ENCODE assay signal across 16 cellular contexts in the genomic region with DNA sequence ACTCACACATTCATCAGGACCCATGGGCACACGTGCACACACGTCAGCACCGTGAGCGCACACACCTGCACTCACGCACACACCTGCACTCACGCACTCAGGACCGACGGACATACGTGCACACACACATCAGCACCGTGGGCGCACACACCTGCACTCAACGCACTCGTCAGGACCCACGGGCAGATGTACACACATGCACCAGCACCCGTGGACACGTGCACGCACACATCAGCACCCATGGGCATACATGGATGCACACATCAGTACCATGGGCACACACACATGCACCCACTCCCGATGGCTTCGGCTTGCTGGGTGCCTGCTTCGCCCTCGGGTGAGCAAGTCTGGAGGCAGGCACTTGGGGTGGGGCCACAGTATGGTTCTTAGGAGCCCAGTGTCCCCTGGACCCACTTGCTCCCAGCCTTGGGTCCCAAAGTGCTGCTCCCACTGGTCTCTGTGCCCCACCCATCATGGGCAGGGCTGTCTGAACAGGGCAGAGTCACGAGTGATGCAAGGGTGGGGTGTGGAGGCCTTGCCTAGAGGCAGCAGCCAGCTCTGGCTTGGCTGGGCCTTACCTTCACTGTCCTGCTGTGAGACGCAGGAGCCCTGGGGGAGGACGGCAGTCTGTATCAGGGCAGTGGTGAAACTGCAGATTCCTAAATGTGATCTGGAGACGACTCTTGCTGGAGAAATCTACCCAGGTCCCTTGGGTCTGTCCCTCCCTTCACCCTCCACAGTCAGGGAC. TPM values are rescaled to one million over a fixed set of nuclear protein-coding genes. Genes with fewer than 3 reads are reported as not detected.
A peak's percentile ranks its signal among the peaks of the same experiment; 100 is the strongest.
DNase-seq lines count a peak whose midpoint lies in the region; ATAC-seq and TF ChIP-seq lines count a peak whose summit lies in the region.
"Had no signal": no experiment of that assay in that cellular context is flagged by ENCODE, and none has a peak within 500 bp of the region (broad histone marks: within the 10 kb centered on the region; RNA-seq: fewer than 3 reads in every experiment).

No MANE protein-coding gene starts in this region.

- peaks cover 8% of the 10 kb centered on the region for H3K79me1 ChIP-seq in mesenchymal stem cell (replicated peaks; ENCODE audit: low read length, poor library complexity, severe bottlenecking)

- no peaks in the 10 kb centered on the region for H3K9me3 Mint-ChIP-seq in endothelial cell (ENCODE audit: unreplicated experiment)
- no peaks in the 10 kb centered on the region for H3K9me3 Mint-ChIP-seq in activated CD4-positive, alpha-beta T cell treated with anti-CD3 and anti-CD28 coated beads, Interleukin-2, amount 10 ng/mL, durations not matched to agents 24 days and 14 days
- H3K9me3 Mint-ChIP-seq: effector memory CD8-positive, alpha-beta T cell; stimulated activated memory B cell treated with anti-CD40 and anti-IgM and Interleukin-4, amounts not matched to agents 10 μg/mL and 1 μg/mL and 100 μg/mL, for 72 hours had no signal

- H2BK12ac ChIP-seq in mesenchymal stem cell (ENCODE audit: low read length in 2 of 2), result peak overlapping the region; percentile 65 to 75

- H3K27ac Mint-ChIP-seq in endothelial cell (ENCODE audit: unreplicated experiment), result peak overlapping the region; percentile 61
- no peak overlapping the region for H3K27ac Mint-ChIP-seq in activated CD4-positive, alpha-beta T cell treated with anti-CD3 and anti-CD28 coated beads, Interleukin-2, amount 10 ng/mL, durations not matched to agents 24 days and 14 days
- H3K27ac Mint-ChIP-seq: stimulated activated memory B cell treated with anti-CD40 and anti-IgM and Interleukin-4, amounts not matched to agents 10 μg/mL and 1 μg/mL and 100 μg/mL, for 72 hours had no signal

- peak overlapping the region; percentile 96 to 100 for H3K18ac ChIP-seq in mesenchymal stem cell (ENCODE audit: low read depth in 1 of 2, low read length in 2 of 2)

- H2BK120ac ChIP-seq in mesenchymal stem cell (ENCODE audit: low read depth, low read length), result peak overlapping the region; percentile 93

- H3K9ac ChIP-seq in HUES64 (ENCODE audit: low read depth, low read length) (no peak overlapping the region), mesenchymal stem cell (ENCODE audit: low read length) (peak overlapping the region; percentile 42)

- no peak overlapping the region for H3K4me2 ChIP-seq in mesenchymal stem cell (ENCODE audit: low read length, poor library complexity, severe bottlenecking)

- H3K9me3 ChIP-seq in HUES64 (ENCODE audit: insufficient read depth, low read depth, low read length), result no peaks in the 10 kb centered on the region
- peaks cover 6% of the 10 kb centered on the region for H3K9me3 ChIP-seq in mesenchymal stem cell (ENCODE audit: control insufficient read depth, low read length)
- H3K9me3 ChIP-seq in thoracic aorta, result no peaks in the 10 kb centered on the region
- no peaks in the 10 kb centered on the region for H3K9me3 ChIP-seq in body of pancreas

- intact Hi-C loops in body of pancreas (cut with DNase I), result no loop called here
- intact Hi-C loops in activated CD4-positive, alpha-beta T cell treated with anti-CD3 and anti-CD28 coated beads, Interleukin-2, amount 10 ng/mL, durations not matched to agents 24 days and 14 days (cut with micrococcal nuclease), result no loop called here

- peak overlapping the region in 1 of 2 experiments; percentile 86 for H3K14ac ChIP-seq in mesenchymal stem cell (ENCODE audit: low read length in 2 of 2)

- ATAC-seq in thoracic aorta (ENCODE audit: insufficient number of reproducible peaks, low FRiP score, low read depth) (no peak), body of pancreas (no peak), HG02938 (IDR thresholded peaks at IDR 0.05; ENCODE audit: unreplicated experiment) (no peak)
- ATAC-seq: effector memory CD8-positive, alpha-beta T cell; HCT116; stimulated activated memory B cell treated with anti-CD40 and anti-IgM and Interleukin-4, amounts not matched to agents 10 μg/mL and 1 μg/mL and 100 μg/mL, for 72 hours had no signal

- 91% methylated on average over 25 of the region's 25 CpGs for WGBS in HUES64
- 93% methylated on average over 25 of the region's 25 CpGs for WGBS in mesenchymal stem cell
- WGBS in body of pancreas, 2 donors, result 90 to 97% methylated on average over 21 to 25 of the region's 25 CpGs

- no peak overlapping the region for H2AFZ ChIP-seq in mesenchymal stem cell (ENCODE audit: low read depth, low read length)

- H3K4me1 Mint-ChIP-seq in endothelial cell (ENCODE audit: unreplicated experiment), result peaks cover 32% of the 10 kb centered on the region
- peaks cover 8% of the 10 kb centered on the region for H3K4me1 Mint-ChIP-seq in activated CD4-positive, alpha-beta T cell treated with anti-CD3 and anti-CD28 coated beads, Interleukin-2, amount 10 ng/mL, durations not matched to agents 24 days and 14 days

- H3K27me3 Mint-ChIP-seq in endothelial cell (ENCODE audit: unreplicated experiment), result peaks cover 11% of the 10 kb centered on the region
- no peaks in the 10 kb centered on the region for H3K27me3 Mint-ChIP-seq in activated CD4-positive, alpha-beta T cell treated with anti-CD3 and anti-CD28 coated beads, Interleukin-2, amount 10 ng/mL, durations not matched to agents 24 days and 14 days
- H3K27me3 Mint-ChIP-seq: effector memory CD8-positive, alpha-beta T cell; stimulated activated memory B cell treated with anti-CD40 and anti-IgM and Interleukin-4, amounts not matched to agents 10 μg/mL and 1 μg/mL and 100 μg/mL, for 72 hours had no signal

- H3K4ac ChIP-seq in mesenchymal stem cell (ENCODE audit: low read depth in 1 of 2, low read length in 2 of 2), result peak overlapping the region; percentile 31 to 42

- H3K27me3 ChIP-seq in HUES64 (ENCODE audit: insufficient read depth, low read length) (no peaks in the 10 kb centered on the region), mesenchymal stem cell (ENCODE audit: control insufficient read depth in 1 of 2, insufficient read depth in 1 of 2, low read length in 2 of 2) (no peaks in the 10 kb centered on the region), thoracic aorta (replicated peaks; ENCODE audit: insufficient read depth) (no peaks in the 10 kb centered on the region), body of pancreas (no peaks in the 10 kb centered on the region)

- no peaks in the 10 kb centered on the region; the same call in 1 of the 2 replicates for H3K36me3 ChIP-seq in HUES64 (ENCODE audit: insufficient read depth, low read length)
- peaks cover 9 to 41% of the 10 kb centered on the region in 2 experiments for H3K36me3 ChIP-seq in mesenchymal stem cell (ENCODE audit: control insufficient read depth in 1 of 2, insufficient read depth in 2 of 2, low read depth in 1 of 2, low read length in 2 of 2)
- no peaks in the 10 kb centered on the region for H3K36me3 ChIP-seq in thoracic aorta
- no peaks in the 10 kb centered on the region for H3K36me3 ChIP-seq in body of pancreas (replicated peaks in 1 of 2; ENCODE audit: insufficient read depth in 1 of 2, low read depth in 2 of 2)

- peak overlapping the region; percentile 89 for H4K91ac ChIP-seq in mesenchymal stem cell (ENCODE audit: low read length)

- no peak for TF ChIP-seq CTCF in endothelial cell (IDR thresholded peaks at IDR 0.05; ENCODE audit: unreplicated experiment)
- no peak for TF ChIP-seq CTCF in thoracic aorta (IDR thresholded peaks at IDR 0.05)
- no peak for TF ChIP-seq CTCF in body of pancreas (IDR thresholded peaks at IDR 0.05)

- H3K4me3 Mint-ChIP-seq in endothelial cell (ENCODE audit: unreplicated experiment), result peak overlapping the region; percentile 42
- H3K4me3 Mint-ChIP-seq in activated CD4-positive, alpha-beta T cell treated with anti-CD3 and anti-CD28 coated beads, Interleukin-2, amount 10 ng/mL, durations not matched to agents 24 days and 14 days, result no peak overlapping the region
- H3K4me3 Mint-ChIP-seq: effector memory CD8-positive, alpha-beta T cell; stimulated activated memory B cell treated with anti-CD40 and anti-IgM and Interleukin-4, amounts not matched to agents 10 μg/mL and 1 μg/mL and 100 μg/mL, for 72 hours had no signal

- peaks cover 42% of the 10 kb centered on the region for H3K4me1 ChIP-seq in HUES64 (ENCODE audit: insufficient read depth, low read length)
- peaks cover 68% of the 10 kb centered on the region for H3K4me1 ChIP-seq in mesenchymal stem cell (ENCODE audit: control insufficient read depth, insufficient read depth, low read depth, low read length)
- H3K4me1 ChIP-seq in thoracic aorta (ENCODE audit: control insufficient read depth in 1 of 2, low read depth in 2 of 2), result peaks cover 64 to 79% of the 10 kb centered on the region in 2 donors
- peaks cover 56% of the 10 kb centered on the region for H3K4me1 ChIP-seq in body of pancreas

- no peak for TF ChIP-seq POLR2A in body of pancreas (IDR thresholded peaks at IDR 0.05)

- H3K4me3 ChIP-seq in HUES64 (ENCODE audit: low read length) (no peak overlapping the region), mesenchymal stem cell (ENCODE audit: insufficient read depth in 1 of 2, low read depth in 1 of 2, low read length in 2 of 2) (peak overlapping the region in 1 of 2 experiments; percentile 21), thoracic aorta (no peak overlapping the region), body of pancreas (no peak overlapping the region)

- H4K8ac ChIP-seq in mesenchymal stem cell (ENCODE audit: low read length), result peak overlapping the region; percentile 89

- no peak overlapping the region for H3K23ac ChIP-seq in mesenchymal stem cell (ENCODE audit: low read length in 2 of 2)

- DNase-seq in endothelial cell (ENCODE audit: low spot score), result no peak
- DNase-seq in mesenchymal stem cell, result peak; percentile 15
- DNase-seq in thoracic aorta (ENCODE audit: low spot score), result no peak
- no peak for DNase-seq in body of pancreas
- DNase-seq in UCSD-AML1 (lab: John Stamatoyannopoulos, UW; ENCODE audit: unreplicated experiment), result no peak
- DNase-seq in activated CD4-positive, alpha-beta T cell treated with anti-CD3 and anti-CD28 coated beads, Interleukin-2, amount 10 ng/mL, durations not matched to agents 24 days and 14 days, result no peak
- DNase-seq: activated CD4-positive, CD25-positive, alpha-beta regulatory T cell; activated naive CD4-positive, alpha-beta T cell; DND-41; effector memory CD8-positive, alpha-beta T cell; NCI-H1436; stimulated activated CD4-positive, alpha-beta T cell treated with anti-CD3 and anti-CD28 coated beads, Interleukin-12 subunit alpha, Interleukin-12 subunit beta, amount 100 ng/mL, for 4 hours had no signal

- H2BK5ac ChIP-seq in mesenchymal stem cell (ENCODE audit: low read depth, low read length, poor library complexity, severe bottlenecking), result no peak overlapping the region

- peak overlapping the region; percentile 87 for H3K27ac ChIP-seq in HUES64 (ENCODE audit: low read depth, low read length)
- H3K27ac ChIP-seq in mesenchymal stem cell (ENCODE audit: low read length, poor library complexity, severe bottlenecking), result no peak overlapping the region
- H3K27ac ChIP-seq in thoracic aorta, result peak overlapping the region; percentile 34 to 76
- peak overlapping the region in 1 of 4 donors; percentile 8 for H3K27ac ChIP-seq in body of pancreas

- no peak overlapping the region for H2AK5ac ChIP-seq in mesenchymal stem cell (ENCODE audit: low read length, severe bottlenecking)

- H3K36me3 Mint-ChIP-seq in endothelial cell (ENCODE audit: low read depth, unreplicated experiment), result peaks cover 11% of the 10 kb centered on the region
- H3K36me3 Mint-ChIP-seq in activated CD4-positive, alpha-beta T cell treated with anti-CD3 and anti-CD28 coated beads, Interleukin-2, amount 10 ng/mL, durations not matched to agents 24 days and 14 days (ENCODE audit: low read depth), result peaks cover 18% of the 10 kb centered on the region

- peak overlapping the region; percentile 70 for H2BK15ac ChIP-seq in mesenchymal stem cell (ENCODE audit: low read depth, poor library complexity, severe bottlenecking)

RNA-seq across cellular contexts. Expression of gene SKI, which starts 49.8 kb away (rescaled TPM):
- polyA plus RNA-seq in HUES64 (2013, experiment 1 of 2), result 33.1 TPM
- polyA plus RNA-seq in HUES64 (2013, experiment 2 of 2), result 32.7 TPM
- total RNA-seq in endothelial cell (ENCODE audit: unreplicated experiment) (73.3 TPM), thoracic aorta (100 to 1,000 TPM; 135 to 138 TPM), body of pancreas (10 to 100 TPM; 15.8 to 33.0 TPM)
- polyA plus RNA-seq in mesenchymal stem cell (2013, experiment 1 of 2), result 43.3 TPM
- 44.2 TPM for polyA plus RNA-seq in mesenchymal stem cell (2013, experiment 2 of 2)
- total RNA-seq in activated CD4-positive, alpha-beta T cell treated with anti-CD3 and anti-CD28 coated beads, Interleukin-2, amount 10 ng/mL, durations not matched to agents 24 days and 14 days, result 40.7 and 41.1 TPM in 2 replicates
